In the genomic region with DNA sequence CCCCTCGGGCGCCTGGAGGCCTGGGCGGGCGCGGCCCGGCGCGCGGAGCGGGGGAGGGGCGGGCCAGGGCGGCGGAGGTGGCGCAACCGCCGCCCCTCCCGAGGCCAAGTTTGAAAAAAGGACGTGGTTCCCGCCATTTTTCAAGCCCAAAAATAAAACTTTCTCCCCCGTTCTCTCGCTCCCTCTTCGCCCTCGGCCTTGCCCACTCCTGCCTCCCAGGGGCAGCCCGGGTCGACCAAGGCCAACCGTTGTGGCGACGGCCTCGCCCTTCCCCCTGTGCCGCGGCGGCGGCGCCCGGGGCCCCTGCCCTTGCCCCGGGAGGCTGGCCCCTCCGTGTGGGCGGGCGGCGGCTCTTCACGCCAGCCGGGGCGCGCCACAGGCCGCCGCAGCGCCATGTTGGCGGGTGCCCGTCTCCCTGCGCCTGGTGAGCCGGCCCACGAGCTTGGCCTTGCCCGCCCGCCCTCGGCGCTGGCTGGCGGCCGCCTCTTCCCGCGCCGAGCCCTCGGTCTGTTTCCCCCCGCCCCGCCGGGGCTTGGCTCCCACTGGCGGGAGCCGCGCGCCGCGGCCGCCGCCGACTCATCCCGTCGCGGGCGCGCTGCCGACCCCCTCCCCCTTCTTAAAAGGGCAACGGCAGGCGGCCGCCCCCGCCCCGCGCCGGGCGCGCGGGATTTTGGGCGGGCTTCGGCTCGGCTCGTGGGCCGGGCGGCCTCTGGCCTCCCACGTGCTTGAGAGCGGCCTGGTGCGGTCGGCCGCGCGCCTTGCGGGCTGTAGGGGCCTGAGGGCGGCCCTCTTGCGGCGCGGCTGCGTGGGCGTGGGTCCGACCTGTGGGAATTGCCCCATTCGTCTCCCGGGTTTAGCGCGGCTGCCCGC, we compare ENCODE assay signal across 8 cellular contexts. TPM values are rescaled to one million over a fixed set of nuclear protein-coding genes. Genes with fewer than 3 reads are reported as not detected.
DNase-seq lines count a peak whose midpoint lies in the region; ATAC-seq and TF ChIP-seq lines count a peak whose summit lies in the region.

No MANE protein-coding gene starts in this region.

- DNase-seq in NCI-H2081 (lab: John Stamatoyannopoulos, UW) (peak; percentile 53 to 78), NCI-H2081 treated with DMSO at 0.1 percent for 48 hours (lab: John Stamatoyannopoulos, UW) (no peak), NCI-H345 (lab: John Stamatoyannopoulos, UW) (peak; percentile 50), dedifferentiated amniotic fluid mesenchymal stem cell (ENCODE audit: extremely low spot score) (peak; percentile 40), left lung (peak; percentile 79 to 91)
- DNase-seq in activated CD4-positive, alpha-beta T cell treated with anti-CD3 and anti-CD28 coated beads, Interleukin-2, amount 50 U/mL, for 1 hour: peak; percentile 78
- DNase-seq in stimulated activated CD4-positive, alpha-beta T cell treated with anti-CD3 and anti-CD28 coated beads, Interleukin-2, amount 100 ng/mL, for 24 hours: peak; percentile 82 to 84

- H3K4me3 ChIP-seq in left lung: peak overlapping the region; percentile 88 to 94

- no peaks in the 10 kb centered on the region for H3K27me3 ChIP-seq in left lung

- H3K36me3 ChIP-seq in left lung: no peaks in the 10 kb centered on the region

- peak overlapping the region; percentile 96 to 98 for H3K27ac ChIP-seq in left lung

- TF ChIP-seq CTCF in left lung (IDR thresholded peaks at IDR 0.05): no peak

- peaks cover 21 to 58% of the 10 kb centered on the region in 2 donors for H3K4me1 ChIP-seq in left lung

- ATAC-seq in HG02938 (IDR thresholded peaks at IDR 0.05; ENCODE audit: unreplicated experiment) (peak; percentile 20), left lung (peak; percentile 30)

- intact Hi-C loops in left lung (cut with DNase I): no loop called here

- no peaks in the 10 kb centered on the region for H3K9me3 ChIP-seq in left lung

RNA-seq across cellular contexts. Expression of gene ANP32B, which starts 1.3 kb away (rescaled TPM):
- 100 to 1,000 TPM in 1 of 2 donors, 10 to 100 TPM in 1; 84.9 to 108 TPM for total RNA-seq in left lung

RNA-seq across cellular contexts. Expression of gene HEMGN, which starts 46.5 kb away (rescaled TPM):
- under 1 TPM; 0.15 to 0.16 TPM for total RNA-seq in left lung
